Comparison of ENCODE assay signal across 8 cellular contexts in genomic region chr15:44593042-44593736, GRCh38. TPM values are rescaled to one million over a fixed set of nuclear protein-coding genes. Genes with fewer than 3 reads are reported as not detected.
DNase-seq lines count a peak whose midpoint lies in the region; ATAC-seq lines count a peak whose summit lies in the region.

No MANE protein-coding gene starts in this region.

- CTCF ChIA-PET in activated naive CD4-positive, alpha-beta T cell treated with anti-CD3 and anti-CD28 coated beads, Interleukin-2, amount 10 ng/mL, durations not matched to agents 7 days and 5 days (lab: Charles Lee), result interaction anchor here (0.7 to 4.2 kb wide), 9 partner anchors 9 to 442 kb away, joined by 3 to 47 read pairs (median 4); partner anchors contain the start of gene TRIM69

- no peaks in the 10 kb centered on the region for H3K27me3 ChIP-seq in SJCRH30

- no peak overlapping the region for H3K4me3 ChIP-seq in SJCRH30

- H3K4me1 Mint-ChIP-seq in activated naive CD4-positive, alpha-beta T cell treated with anti-CD3 and anti-CD28 coated beads, Interleukin-2, amount 10 ng/mL, durations not matched to agents 7 days and 5 days, result peaks cover 29% of the 10 kb centered on the region

- peak overlapping the region; percentile 38 for H3K27ac Mint-ChIP-seq in activated naive CD4-positive, alpha-beta T cell treated with anti-CD3 and anti-CD28 coated beads, Interleukin-2, amount 10 ng/mL, durations not matched to agents 7 days and 5 days

- peaks cover 48% of the 10 kb centered on the region for H3K36me3 Mint-ChIP-seq in activated naive CD4-positive, alpha-beta T cell treated with anti-CD3 and anti-CD28 coated beads, Interleukin-2, amount 10 ng/mL, durations not matched to agents 7 days and 5 days

- no peaks in the 10 kb centered on the region for H3K9me3 Mint-ChIP-seq in activated naive CD4-positive, alpha-beta T cell treated with anti-CD3 and anti-CD28 coated beads, Interleukin-2, amount 10 ng/mL, durations not matched to agents 7 days and 5 days

- no peaks in the 10 kb centered on the region for H3K4me1 ChIP-seq in SJCRH30

- H3K4me3 Mint-ChIP-seq in activated naive CD4-positive, alpha-beta T cell treated with anti-CD3 and anti-CD28 coated beads, Interleukin-2, amount 10 ng/mL, durations not matched to agents 7 days and 5 days, result no peak overlapping the region

- H3K27ac ChIP-seq in SJCRH30, result no peak overlapping the region

- ATAC-seq in esophagus mucosa, result peak; percentile 85
- no peak for ATAC-seq in GM18511 (IDR thresholded peaks at IDR 0.05; ENCODE audit: unreplicated experiment)
- ATAC-seq in GM21723 (IDR thresholded peaks at IDR 0.05; ENCODE audit: unreplicated experiment), result no peak

- DNase-seq in activated naive CD4-positive, alpha-beta T cell treated with anti-CD3 and anti-CD28 coated beads, Interleukin-2, amount 10 ng/mL, durations not matched to agents 7 days and 5 days, result peak; percentile 39
- no peak for DNase-seq in activated naive CD4-positive, alpha-beta T cell treated with Interleukin-2 at 50 U/mL for 16 hours
- peak; percentile 15 to 62 for DNase-seq in SJCRH30
- peak; percentile 2 for DNase-seq in stromal cell of bone marrow (ENCODE audit: low read depth)
- no peak for DNase-seq in NCI-H2196 treated with DMSO at 0.1 percent for 48 hours (lab: John Stamatoyannopoulos, UW; ENCODE audit: unreplicated experiment)

- H3K36me3 ChIP-seq in SJCRH30, result peaks cover 57% of the 10 kb centered on the region

- H3K27me3 Mint-ChIP-seq in activated naive CD4-positive, alpha-beta T cell treated with anti-CD3 and anti-CD28 coated beads, Interleukin-2, amount 10 ng/mL, durations not matched to agents 7 days and 5 days, result no peaks in the 10 kb centered on the region

- H3K9me3 ChIP-seq in SJCRH30 (replicated peaks), result no peaks in the 10 kb centered on the region

RNA-seq across cellular contexts. Expression of gene EIF3J, which starts 56.2 kb away (rescaled TPM):
- total RNA-seq in SJCRH30 (2014; rRNA removed; shearing (Covaris generic)), result 84.0 and 96.4 TPM in 2 replicates
- total RNA-seq in esophagus mucosa, result 64.7 TPM

Comparison
In these comparisons a context has a peak if more than half of its experiments do, and no peak if none do; other contexts are left out.
1. DNase-seq: peak in activated naive CD4-positive, alpha-beta T cell treated with anti-CD3 and anti-CD28 coated beads, Interleukin-2, amount 10 ng/mL, durations not matched to agents 7 days and 5 days (single experiment), SJCRH30 (2 of 2) and stromal cell of bone marrow (single experiment); none in activated naive CD4-positive, alpha-beta T cell treated with Interleukin-2 at 50 U/mL for 16 hours (single experiment) and NCI-H2196 treated with DMSO at 0.1 percent for 48 hours (single experiment).